Comparison of ENCODE assay signal across 18 cellular contexts in genomic region chr9:34552606-34552981, GRCh38. TPM values are rescaled to one million over a fixed set of nuclear protein-coding genes. Genes with fewer than 3 reads are reported as not detected.
"Had no signal": no experiment of that assay in that cellular context is flagged by ENCODE, and none has a peak within 500 bp of the region (broad histone marks: within the 10 kb centered on the region; RNA-seq: fewer than 3 reads in every experiment).

No MANE protein-coding gene starts in this region.

- H3K9me3 ChIP-seq: gastroesophageal sphincter, lower lobe of right lung, neutrophil, thyroid gland, uterus had no signal

- H3K4me1 ChIP-seq: lower lobe of right lung, thyroid gland, uterus had no signal

- H3K4me3 ChIP-seq: coronary artery, gastroesophageal sphincter, lower lobe of right lung, thyroid gland, uterus had no signal

- H3K9me3 Mint-ChIP-seq: activated T-cell treated with anti-CD3 and anti-CD28 coated beads, Interleukin-2, amount 50 U/mL, for 4 hours; naive B cell; T-helper 2 cell treated with Interferon-gamma antibody and Interleukin-4, amounts not matched to agents 5 μg/mL and 100 μg/mL, for 36 hours had no signal

- H3K4me3 Mint-ChIP-seq: activated T-cell treated with anti-CD3 and anti-CD28 coated beads, Interleukin-2, amount 50 U/mL, for 4 hours; T-helper 2 cell treated with Interferon-gamma antibody and Interleukin-4, amounts not matched to agents 5 μg/mL and 100 μg/mL, for 36 hours had no signal

- H3K36me3 Mint-ChIP-seq: naive B cell had no signal

- H3K36me3 ChIP-seq: gastroesophageal sphincter, lower lobe of right lung, neutrophil, thyroid gland, uterus had no signal

- H3K27me3 ChIP-seq: thyroid gland, uterus had no signal

- H3K27ac ChIP-seq: coronary artery, gastroesophageal sphincter, lower lobe of right lung, neutrophil, thyroid gland, uterus had no signal

- DNase-seq: activated gamma-delta T cell treated with Interleukin-2 at 50 U/mL for 16 hours; activated T-cell treated with anti-CD3 and anti-CD28 coated beads, Interleukin-2, amount 50 U/mL, for 4 hours; caudate nucleus; effector memory CD4-positive, alpha-beta T cell; lower lobe of right lung; naive B cell; stimulated activated CD4-positive, alpha-beta T cell treated with anti-CD3 and anti-CD28 coated beads, Interleukin-15, amount 100 ng/mL, for 24 hours; stimulated activated CD4-positive, alpha-beta T cell treated with anti-CD3 and anti-CD28 coated beads, Interleukin-4, amount 100 ng/mL, for 24 hours; uterus had no signal

- ATAC-seq: activated CD4-positive, CD25-positive, alpha-beta regulatory T cell treated with anti-CD3 and anti-CD28 coated beads, Interleukin-2, amount 50 U/mL, for 24 hours; activated T-cell treated with anti-CD3 and anti-CD28 coated beads, Interleukin-2, amount 50 U/mL, for 4 hours; gastroesophageal sphincter; lower lobe of right lung had no signal

- H3K27ac Mint-ChIP-seq: progenitor cell of endocrine pancreas; T-helper 2 cell treated with Interferon-gamma antibody and Interleukin-4, amounts not matched to agents 5 μg/mL and 100 μg/mL, for 36 hours had no signal

RNA-seq across cellular contexts. Expression of gene ENHO, which starts 29.8 kb away (rescaled TPM):
- total RNA-seq: activated T-cell treated with anti-CD3 and anti-CD28 coated beads, Interleukin-2, amount 50 U/mL, for 4 hours; thyroid gland had no signal
- polyA plus RNA-seq: keratinocyte had no signal

RNA-seq across cellular contexts. Expression of gene CNTFR, which starts 36.9 kb away (rescaled TPM):
- total RNA-seq: epithelial cell of proximal tubule had no signal
